ENCODE assay signal across 9 cellular contexts in the genomic region with DNA sequence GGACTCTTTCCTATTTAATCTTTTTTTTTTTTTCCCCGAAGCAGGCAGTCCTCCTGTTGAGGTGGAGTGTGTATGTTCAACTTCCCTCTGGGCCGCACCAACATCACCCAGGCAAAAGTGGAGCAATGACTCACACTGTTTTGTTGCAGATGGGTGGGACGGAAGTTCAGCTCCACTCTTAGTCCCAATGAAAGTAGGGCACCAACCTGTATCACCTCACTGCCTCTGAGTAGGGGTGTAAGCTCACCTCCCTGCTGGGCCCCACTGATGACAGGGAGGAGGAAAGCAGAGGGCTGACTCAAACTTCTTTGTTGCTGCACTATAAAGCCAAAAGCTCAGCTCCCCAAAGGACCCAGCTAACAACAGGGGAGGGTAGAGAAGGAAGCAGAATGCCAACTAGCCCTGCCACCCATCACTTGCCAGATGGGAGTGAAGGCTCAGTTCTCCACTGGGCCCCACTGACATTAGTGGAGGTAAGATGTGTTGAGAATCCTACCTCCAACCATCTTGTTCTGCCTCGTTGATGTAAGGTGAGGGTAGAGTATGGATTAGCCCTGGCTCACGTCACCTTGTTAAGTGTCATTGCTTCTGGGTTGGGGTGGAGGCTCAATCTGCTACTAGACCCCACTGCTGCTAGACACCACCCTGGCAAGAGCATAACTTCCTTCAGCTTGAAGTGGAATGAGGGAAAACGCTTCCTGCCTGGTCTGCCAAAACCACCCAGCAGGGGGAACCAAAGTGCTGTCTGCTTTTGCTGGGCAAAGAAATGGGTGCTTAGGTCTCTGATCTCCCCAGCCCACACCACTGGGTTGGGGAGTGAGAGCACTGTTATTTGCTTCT. TPM values are rescaled to one million over a fixed set of nuclear protein-coding genes. Genes with fewer than 3 reads are reported as not detected.
DNase-seq lines count a peak whose midpoint lies in the region; ATAC-seq, FAIRE-seq and TF ChIP-seq lines count a peak whose summit lies in the region.
"Had no signal": no experiment of that assay in that cellular context is flagged by ENCODE, and none has a peak within 500 bp of the region (broad histone marks: within the 10 kb centered on the region; RNA-seq: fewer than 3 reads in every experiment).

No MANE protein-coding gene starts in this region.

- H3K4me2 ChIP-seq in keratinocyte (ENCODE audit: control insufficient read depth, extremely low read depth, insufficient read depth, low read depth, low read length), result no peak overlapping the region

- ATAC-seq in HG03342 (IDR thresholded peaks at IDR 0.05; ENCODE audit: unreplicated experiment) (peak; percentile 80), HG03097 (IDR thresholded peaks at IDR 0.05; ENCODE audit: low FRiP score, unreplicated experiment) (no peak)

- peak overlapping the region; percentile 36 for H3K27ac ChIP-seq in keratinocyte (ENCODE audit: control insufficient read depth, insufficient read depth, low read length)
- H3K27ac ChIP-seq: epithelial cell of prostate had no signal

- no peak overlapping the region for H3K9ac ChIP-seq in keratinocyte (ENCODE audit: control insufficient read depth, extremely low read depth, insufficient read depth, low read length)

- TF ChIP-seq CTCF in keratinocyte (optimal IDR thresholded peaks at IDR 0.05 in 1 of 3, IDR thresholded peaks at IDR 0.05 in 1 of 3, conservative IDR thresholded peaks at IDR 0.05 in 1 of 3; ENCODE audit: extremely low read depth in 1 of 3, insufficient read depth in 2 of 3, low read length in 3 of 3), result peak; percentile 79 to 89 (median 84)

- peak; percentile 56 for FAIRE-seq in keratinocyte (lab: Jason Lieb, UNC)

- H3K27me3 ChIP-seq in keratinocyte (ENCODE audit: control insufficient read depth, extremely low read depth, insufficient read depth, low read length), result no peaks in the 10 kb centered on the region

- H3K9me1 ChIP-seq in keratinocyte (ENCODE audit: control insufficient read depth, extremely low read depth, insufficient read depth, low read length), result no peaks in the 10 kb centered on the region

- H3K36me3 ChIP-seq in keratinocyte (ENCODE audit: control insufficient read depth in 2 of 2, extremely low read depth in 1 of 2, insufficient read depth in 2 of 2, low read length in 2 of 2), result no peaks in the 10 kb centered on the region

- peaks cover 6% of the 10 kb centered on the region for H3K4me1 ChIP-seq in keratinocyte (ENCODE audit: control insufficient read depth, extremely low read depth, insufficient read depth, low read length)

- no peak overlapping the region for H3K4me3 ChIP-seq in keratinocyte (ENCODE audit: control insufficient read depth in 2 of 3, extremely low read depth in 1 of 3, insufficient read depth in 2 of 3, low read depth in 1 of 3, low read length in 3 of 3)

- dilution Hi-C loops in keratinocyte (cut with MboI; ENCODE audit: extremely low pct_ligation_motif_present, low sequenced_read_pairs), result no loop called here

- peaks cover 9% of the 10 kb centered on the region for H4K20me1 ChIP-seq in keratinocyte (ENCODE audit: control insufficient read depth, extremely low read depth, insufficient read depth, low read length)

- DNase-seq in NCI-H2029 (lab: John Stamatoyannopoulos, UW), result peak; percentile 46
- no peak for DNase-seq in NCI-H2029 treated with DMSO at 0.1 percent for 48 hours (lab: John Stamatoyannopoulos, UW)
- DNase-seq in T-helper 2 cell, result peak; percentile 43 to 70 (median 60)
- peak; percentile 3 for DNase-seq in amniotic stem cell (lab: John Stamatoyannopoulos, UW)
- DNase-seq in keratinocyte (ENCODE audit: low read depth, low spot score), result no peak
- DNase-seq in stimulated activated CD4-positive, alpha-beta T cell treated with anti-CD3 and anti-CD28 coated beads, TNF-alpha, amount 100 ng/mL, for 24 hours (ENCODE audit: low read depth in 3 of 3), result peak in 2 of 3 experiments; percentile 36 to 63

- no peaks in the 10 kb centered on the region for H3K9me3 ChIP-seq in keratinocyte (ENCODE audit: control insufficient read depth, low read depth, low read length)

- H2AFZ ChIP-seq in keratinocyte (ENCODE audit: control insufficient read depth, low read length), result no peak overlapping the region

- peaks cover 10% of the 10 kb centered on the region for H3K79me2 ChIP-seq in keratinocyte (ENCODE audit: control insufficient read depth, insufficient read depth, low read length)

RNA-seq across cellular contexts. Expression of gene RPS6KA3, which starts 14.1 kb away (rescaled TPM):
- polyA plus RNA-seq in keratinocyte, result 25.0 to 32.1 TPM (median 25.0 TPM) in 3 replicates
- polyA plus RNA-seq in keratinocyte (2011; ENCODE audit: low read depth), result 8.6 TPM
- polyA plus RNA-seq in keratinocyte (2011; cell fraction: cytosol; rRNA removed), result 16.3 and 32.7 TPM in 2 replicates
- 25.5 and 29.3 TPM in 2 replicates for polyA plus RNA-seq in keratinocyte (2011; cell fraction: nucleus; rRNA removed)
- 16.6 and 21.1 TPM in 2 replicates for polyA plus RNA-seq in keratinocyte (2012; ENCODE audit: low replicate concordance)
- 7.1 to 42.9 TPM (median 36.1 TPM) in 3 replicates for polyA minus RNA-seq in keratinocyte
- polyA minus RNA-seq in keratinocyte (2011; cell fraction: cytosol; rRNA and poly(A)+ RNA removed), result 23.2 TPM
- 15.3 and 35.7 TPM in 2 replicates for polyA minus RNA-seq in keratinocyte (2011; cell fraction: nucleus; rRNA and poly(A)+ RNA removed)

Comparison
In these comparisons a context has a peak if more than half of its experiments do, and no peak if none do; other contexts are left out.
1. DNase-seq: peak in NCI-H2029 (single experiment), T-helper 2 cell (5 of 5), amniotic stem cell (single experiment) and stimulated activated CD4-positive, alpha-beta T cell treated with anti-CD3 and anti-CD28 coated beads, TNF-alpha, amount 100 ng/mL, for 24 hours (2 of 3); none in NCI-H2029 treated with DMSO at 0.1 percent for 48 hours (single experiment) and keratinocyte (single experiment).